ENCODE assay signal across 9 cellular contexts in genomic region chr16:2296662-2297505, GRCh38. TPM values are rescaled to one million over a fixed set of nuclear protein-coding genes. Genes with fewer than 3 reads are reported as not detected.
DNase-seq lines count a peak whose midpoint lies in the region; ATAC-seq and TF ChIP-seq lines count a peak whose summit lies in the region.
"Had no signal": no experiment of that assay in that cellular context is flagged by ENCODE, and none has a peak within 500 bp of the region (broad histone marks: within the 10 kb centered on the region; RNA-seq: fewer than 3 reads in every experiment).

No MANE protein-coding gene starts in this region.

- H4K20me1 ChIP-seq in SK-N-SH (ENCODE audit: insufficient read depth): no peaks in the 10 kb centered on the region

- CTCF ChIA-PET in GM10248 (lab: Yijun Ruan, JAX) (interaction anchor here (0.7 to 3.3 kb wide), 6 partner anchors 21 to 204 kb away, joined by 3 to 10 read pairs (median 4); no protein-coding TSS in a partner anchor), SK-N-SH (lab: Yijun Ruan, JAX) (interaction anchor here (0.7 to 2.8 kb wide), 10 partner anchors 10 to 204 kb away, joined by 3 to 11 read pairs (median 4); partner anchors contain the start of genes ABCA3 and ECI1)

- H3K79me2 ChIP-seq in SK-N-SH (ENCODE audit: insufficient read depth): no peaks in the 10 kb centered on the region

- no peak overlapping the region for H3K4me2 ChIP-seq in SK-N-SH

- H3K4me1 ChIP-seq in SK-N-SH (ENCODE audit: control insufficient read depth in 1 of 2, insufficient read depth in 2 of 2, low read depth in 1 of 2, low read length in 1 of 2): no peaks in the 10 kb centered on the region; a peak in 1 of 4 replicates

- H2AFZ ChIP-seq in SK-N-SH (ENCODE audit: low read depth): no peak overlapping the region

- no peak overlapping the region for H3K27ac ChIP-seq in SK-N-SH (ENCODE audit: low read depth in 2 of 2, low read length in 1 of 2)
- H3K27ac ChIP-seq: epithelial cell of prostate had no signal

- 88% methylated on average over 19 of the region's 23 CpGs for WGBS in SK-N-SH (ENCODE audit: low lambda C conversion rate)

- POLR2A ChIA-PET in GM10248 (lab: Yijun Ruan, JAX): no interaction called here
- POLR2A ChIA-PET in SK-N-SH (lab: Yijun Ruan, JAX): no interaction called here

- H3F3A ChIP-seq in SK-N-SH (replicated peaks; ENCODE audit: insufficient read depth): no peaks in the 10 kb centered on the region

- TF ChIP-seq CTCF in GM10248 (IDR thresholded peaks at IDR 0.05; ENCODE audit: control extremely low read depth, extremely low read depth, low read depth, missing control alignments) (peak; percentile 61), SK-N-SH (IDR thresholded peaks at IDR 0.05) (peak; percentile 56)

- no peaks in the 10 kb centered on the region for H3K27me3 ChIP-seq in SK-N-SH (ENCODE audit: insufficient read depth)

- H3K36me3 ChIP-seq in SK-N-SH (replicated peaks in 1 of 2; ENCODE audit: control insufficient read depth in 1 of 2, insufficient read depth in 2 of 2, low read length in 1 of 2): peaks cover 0 to 3% of the 10 kb centered on the region in 2 experiments

- TF ChIP-seq RAD21 in SK-N-SH (IDR thresholded peaks at IDR 0.05; ENCODE audit: low read length): peak; percentile 55

- no peak for ATAC-seq in GM19023 (IDR thresholded peaks at IDR 0.05; ENCODE audit: unreplicated experiment)

- H3K9me2 ChIP-seq in SK-N-SH: no peaks in the 10 kb centered on the region

- no peak for TF ChIP-seq EP300 in SK-N-SH (IDR thresholded peaks at IDR 0.05; ENCODE audit: borderline replicate concordance in 1 of 2, low read depth in 1 of 2, low read length in 1 of 2)

- H3K9me3 ChIP-seq in SK-N-SH: no peaks in the 10 kb centered on the region

- no peak overlapping the region for H3K9ac ChIP-seq in SK-N-SH

- no peak overlapping the region for H3K4me3 ChIP-seq in SK-N-SH (ENCODE audit: low read depth in 2 of 2, low read length in 1 of 2)

- DNase-seq in A172 (ENCODE audit: low spot score) (peak; percentile 39), GM10248 (ENCODE audit: extremely low spot score) (peak; percentile 55), SK-N-SH (peak; percentile 82), glomerular visceral epithelial cell (ENCODE audit: extremely low spot score) (peak; percentile 4), DMS153 (lab: John Stamatoyannopoulos, UW) (no peak), middle frontal gyrus (ENCODE audit: extremely low spot score, low spot score) (no peak)
- peak in 2 of 3 donors; percentile 3 to 15 for DNase-seq in stimulated activated CD4-positive, alpha-beta T cell treated with anti-CD3 and anti-CD28 coated beads, TNF-alpha, amount 100 ng/mL, for 48 hours (ENCODE audit: low read depth in 3 of 3)

TF ChIP-seq in SK-N-SH, 30 proteins besides CTCF, POLR2A, EP300 and RAD21:
- no peak for TF ChIP-seq NRF1 (IDR thresholded peaks at IDR 0.05; ENCODE audit: low read depth, low read length)
- TF ChIP-seq SMC3 (IDR thresholded peaks at IDR 0.05; ENCODE audit: low read depth, low read length): peak; percentile 51

RNA-seq across cellular contexts. Expression of gene RNPS1, which starts 29.0 kb away (rescaled TPM):
- total RNA-seq in A172 (2014; rRNA removed; shearing (Covaris generic)): 226 and 239 TPM in 2 replicates
- polyA plus RNA-seq in SK-N-SH (2012; rRNA removed): 227 and 277 TPM in 2 replicates
- polyA plus RNA-seq in SK-N-SH (2012; cell fraction: cytosol; rRNA removed): 197 and 233 TPM in 2 replicates
- polyA plus RNA-seq in SK-N-SH (2012; cell fraction: nucleus; rRNA removed): 394 and 395 TPM in 2 replicates

RNA-seq across cellular contexts. Expression of gene ABCA3, which starts 43.6 kb away (rescaled TPM):
- total RNA-seq in A172 (2014; rRNA removed; shearing (Covaris generic)): 17.3 and 19.5 TPM in 2 replicates
- 6.9 and 9.9 TPM in 2 replicates for polyA plus RNA-seq in SK-N-SH (2012; rRNA removed)
- polyA plus RNA-seq in SK-N-SH (2012; cell fraction: cytosol; rRNA removed): 3.7 and 5.7 TPM in 2 replicates
- polyA plus RNA-seq in SK-N-SH (2012; cell fraction: nucleus; rRNA removed): 13.9 and 14.8 TPM in 2 replicates

RNA-seq across cellular contexts. Expression of gene ECI1, which starts 45.5 kb away (rescaled TPM):
- total RNA-seq in A172 (2014; rRNA removed; shearing (Covaris generic)): 50.6 and 73.8 TPM in 2 replicates
- 53.3 and 61.8 TPM in 2 replicates for polyA plus RNA-seq in SK-N-SH (2012; rRNA removed)
- 25.8 and 38.7 TPM in 2 replicates for polyA plus RNA-seq in SK-N-SH (2012; cell fraction: cytosol; rRNA removed)
- polyA plus RNA-seq in SK-N-SH (2012; cell fraction: nucleus; rRNA removed): 72.9 and 107 TPM in 2 replicates

Comparison
In these comparisons a context has a peak if more than half of its experiments do, and no peak if none do; other contexts are left out.
1. DNase-seq: peak in A172 (single experiment), GM10248 (single experiment), SK-N-SH (single experiment), glomerular visceral epithelial cell (single experiment) and stimulated activated CD4-positive, alpha-beta T cell treated with anti-CD3 and anti-CD28 coated beads, TNF-alpha, amount 100 ng/mL, for 48 hours (2 of 3); none in DMS153 (single experiment) and middle frontal gyrus (single experiment).